8 cellular contexts compared by ENCODE assay signal in the genomic region with DNA sequence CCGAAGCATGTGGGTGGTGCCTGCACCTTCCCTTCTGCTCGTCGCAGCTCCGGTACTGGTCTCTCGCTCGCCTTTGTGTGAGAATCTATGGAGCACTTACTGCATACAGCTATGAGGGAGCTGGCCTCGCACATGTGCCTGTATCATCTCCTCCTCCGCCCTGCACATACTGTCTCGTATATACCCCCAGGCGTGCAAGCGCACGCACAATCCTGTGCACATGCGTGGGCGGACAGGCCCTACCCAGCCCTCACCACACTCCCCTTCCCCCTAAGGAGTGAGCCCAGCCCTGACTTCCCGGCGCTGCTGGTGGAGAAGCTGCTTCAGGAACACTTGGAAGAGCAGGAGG. TPM values are rescaled to one million over a fixed set of nuclear protein-coding genes. Genes with fewer than 3 reads are reported as not detected.
DNase-seq lines count a peak whose midpoint lies in the region; ATAC-seq and TF ChIP-seq lines count a peak whose summit lies in the region.

No MANE protein-coding gene starts in this region.

- WGBS in esophagus squamous epithelium, 2 donors = 49 to 67% methylated on average over 3 to 6 of the region's 16 CpGs

- peaks cover 21% of the 10 kb centered on the region for H3K36me3 ChIP-seq in OCI-LY7 (ENCODE audit: insufficient read depth, low read length)
- peaks cover 5 to 50% (median 28%) of the 10 kb centered on the region in 3 donors for H3K36me3 ChIP-seq in esophagus squamous epithelium

- BruUV-seq in OCI-LY7 (replicated peaks; lab: Mats Ljungman, UMichigan) = no TSS peak

- no peaks in the 10 kb centered on the region for H3K9me3 ChIP-seq in OCI-LY7 (ENCODE audit: low read length)
- H3K9me3 ChIP-seq in esophagus squamous epithelium = no peaks in the 10 kb centered on the region

- peak; percentile 13 for ATAC-seq in GM18517 (IDR thresholded peaks at IDR 0.05; ENCODE audit: unreplicated experiment)
- peak; percentile 21 for ATAC-seq in sciatic nerve
- ATAC-seq in GM18520 (IDR thresholded peaks at IDR 0.05; ENCODE audit: unreplicated experiment) = no peak

- DNase-seq in OCI-LY7 (ENCODE audit: low spot score) (no peak), esophagus squamous epithelium (lab: John Stamatoyannopoulos, UW) (no peak), sciatic nerve (ENCODE audit: low spot score) (no peak), retina (no peak), iPS-NIHi7 (ENCODE audit: extremely low spot score) (no peak), NCI-H2107 treated with DMSO at 0.1 percent for 48 hours (lab: John Stamatoyannopoulos, UW; ENCODE audit: unreplicated experiment) (no peak)

- intact Hi-C loops in OCI-LY7 (cut with micrococcal nuclease; ENCODE audit: unreplicated experiment) (no loop called here), esophagus squamous epithelium (cut with DNase I) (no loop called here), sciatic nerve (cut with DNase I) (loop anchor here (10.0 kb wide), 1 partner anchor 47 kb away; no protein-coding TSS in a partner anchor)

- CTCF ChIA-PET in OCI-LY7 (lab: Charles Lee; ENCODE audit: unreplicated experiment) = interaction anchor here (1.5 kb wide), 1 partner anchor 30 kb away, joined by 3 read pairs; no protein-coding TSS in a partner anchor

- no peaks in the 10 kb centered on the region for H3K79me2 ChIP-seq in OCI-LY7 (ENCODE audit: insufficient read depth, low read depth, low read length)

- TF ChIP-seq CTCF in OCI-LY7 (conservative IDR thresholded peaks at IDR 0.05; ENCODE audit: low read length) (no peak), esophagus squamous epithelium (IDR thresholded peaks at IDR 0.05) (no peak)

- no peaks in the 10 kb centered on the region for H3K27me3 ChIP-seq in esophagus squamous epithelium

- H3K4me2 ChIP-seq in OCI-LY7 (ENCODE audit: low read length) = peak overlapping the region; percentile 62; the same call in 1 of the 2 replicates

- no peaks in the 10 kb centered on the region for H4K20me1 ChIP-seq in OCI-LY7 (ENCODE audit: insufficient read depth, low read length)

- H3K4me1 ChIP-seq in OCI-LY7 (ENCODE audit: insufficient read depth, low read length, poor library complexity, severe bottlenecking) = peaks cover 29% of the 10 kb centered on the region
- peaks cover 27 to 55% (median 38%) of the 10 kb centered on the region in 3 donors for H3K4me1 ChIP-seq in esophagus squamous epithelium

- POLR2A ChIA-PET in OCI-LY7 (lab: Charles Lee) = interaction anchor here (1.7 kb wide), 1 partner anchor 9 kb away, joined by 4 read pairs; no protein-coding TSS in a partner anchor

- no peak overlapping the region for H2AFZ ChIP-seq in OCI-LY7 (ENCODE audit: low read length)

- no peak for TF ChIP-seq POLR2A in esophagus squamous epithelium (IDR thresholded peaks at IDR 0.05)

- no peak overlapping the region for H3K27ac ChIP-seq in OCI-LY7 (ENCODE audit: low read depth, low read length, poor library complexity, severe bottlenecking)
- peak overlapping the region; percentile 61 to 87 (median 82) for H3K27ac ChIP-seq in esophagus squamous epithelium

- H3K4me3 ChIP-seq in OCI-LY7 (ENCODE audit: low read depth, low read length, poor library complexity, severe bottlenecking) (no peak overlapping the region), esophagus squamous epithelium (peak overlapping the region in 3 of 4 donors; percentile 40 to 70 (median 51))

- H3K9me2 ChIP-seq in OCI-LY7 (ENCODE audit: insufficient read depth, low read length) = no peaks in the 10 kb centered on the region

RNA-seq across cellular contexts. Expression of gene PIK3R2, which starts 8.7 kb away (rescaled TPM):
- total RNA-seq in OCI-LY7 (2014; rRNA removed; shearing (Covaris generic)) = 1.6 and 3.2 TPM in 2 replicates
- 20.5 and 30.0 TPM in 2 replicates for total RNA-seq in OCI-LY7 (2022)
- total RNA-seq in esophagus squamous epithelium = 10 to 100 TPM; 20.4 to 42.1 (median 29.1) TPM
- total RNA-seq in sciatic nerve = 19.5 TPM

RNA-seq across cellular contexts. Expression of gene IFI30, which starts 11.9 kb away (rescaled TPM):
- 141 and 195 TPM in 2 replicates for total RNA-seq in OCI-LY7 (2014; rRNA removed; shearing (Covaris generic))
- 117 and 170 TPM in 2 replicates for total RNA-seq in OCI-LY7 (2022)
- 10 to 100 TPM; 11.3 to 90.5 (median 25.7) TPM for total RNA-seq in esophagus squamous epithelium
- 82.2 TPM for total RNA-seq in sciatic nerve

RNA-seq across cellular contexts. Expression of gene MPV17L2, which starts 31.4 kb away (rescaled TPM):
- 21.9 and 23.7 TPM in 2 replicates for total RNA-seq in OCI-LY7 (2014; rRNA removed; shearing (Covaris generic))
- 18.1 and 22.6 TPM in 2 replicates for total RNA-seq in OCI-LY7 (2022)
- total RNA-seq in esophagus squamous epithelium = 10 to 100 TPM; 10.6 to 23.5 (median 14.0) TPM
- 9.2 TPM for total RNA-seq in sciatic nerve

RNA-seq across cellular contexts. Expression of gene RAB3A, which starts 42.2 kb away (rescaled TPM):
- 2.9 and 4.9 TPM in 2 replicates for total RNA-seq in OCI-LY7 (2014; rRNA removed; shearing (Covaris generic))
- total RNA-seq in OCI-LY7 (2022) = 6.9 and 8.6 TPM in 2 replicates
- total RNA-seq in esophagus squamous epithelium = under 1 TPM in 3 of 4 donors, not detected in 1; 0.30 to 0.76 (median 0.44) TPM
- 2.9 TPM for total RNA-seq in sciatic nerve
